Comparison of ENCODE assay signal across 24 cellular contexts in genomic region chr22:22843848-22844247, GRCh38. TPM values are rescaled to one million over a fixed set of nuclear protein-coding genes. Genes with fewer than 3 reads are reported as not detected.
DNase-seq lines count a peak whose midpoint lies in the region; ATAC-seq, FAIRE-seq and TF ChIP-seq lines count a peak whose summit lies in the region.
"Had no signal": no experiment of that assay in that cellular context is flagged by ENCODE, and none has a peak within 500 bp of the region (broad histone marks: within the 10 kb centered on the region; RNA-seq: fewer than 3 reads in every experiment).

No MANE protein-coding gene starts in this region.

- no peaks in the 10 kb centered on the region for H3K9me3 ChIP-seq in lower lobe of right lung
- H3K9me3 ChIP-seq: HAP-1 had no signal

- TF ChIP-seq CTCF in lower lobe of right lung (IDR thresholded peaks at IDR 0.05), result no peak

- no peaks in the 10 kb centered on the region for H3K4me1 ChIP-seq in lower lobe of right lung
- H3K4me1 ChIP-seq: HAP-1 had no signal

- intact Hi-C loops in lower lobe of right lung (cut with DNase I), result no loop called here

- FAIRE-seq in GM12892 (lab: Jason Lieb, UNC), result peak; percentile 70
- FAIRE-seq: D721Med, RCC 7860 had no signal

- H3K27ac ChIP-seq in lower lobe of right lung, result no peak overlapping the region
- H3K27ac ChIP-seq: GM23248 had no signal

- H3K36me3 ChIP-seq in lower lobe of right lung, result no peaks in the 10 kb centered on the region
- H3K36me3 ChIP-seq: HAP-1 had no signal

- DNase-seq in DMS53 (lab: John Stamatoyannopoulos, UW) (peak; percentile 59), GM12892 (ENCODE audit: insufficient read length) (no peak), NCI-H345 treated with DMSO at 0.1 percent for 48 hours (lab: John Stamatoyannopoulos, UW; ENCODE audit: unreplicated experiment) (peak; percentile 18), left lobe of liver (ENCODE audit: low spot score) (no peak), lower lobe of right lung (no peak), COR-L47 (lab: John Stamatoyannopoulos, UW) (no peak), amniotic stem cell (lab: John Stamatoyannopoulos, UW) (no peak)
- DNase-seq: ACHN; C1 segment of cervical spinal cord; CD8-positive, alpha-beta memory T cell; GF-D8; GM23248; NCI-H1105; NCI-H187 treated with DMSO at 0.1 percent for 48 hours; NCI-H524; NK-92 treated with Interleukin-12 subunit alpha and Interleukin-12 subunit beta, amount 100 ng/mL, for 24 hours; T1000 had no signal

- no peak overlapping the region for H3K4me3 ChIP-seq in lower lobe of right lung
- H3K4me3 ChIP-seq: GM23248, HAP-1 had no signal

- ATAC-seq in left lobe of liver (peak; percentile 74), lower lobe of right lung (no peak)
- ATAC-seq: Right ventricle myocardium inferior had no signal

- TF ChIP-seq POLR2A in GM12892 (IDR thresholded peaks at IDR 0.05; ENCODE audit: low read depth, low read length), result no peak

- no peaks in the 10 kb centered on the region for H3K27me3 ChIP-seq in lower lobe of right lung (ENCODE audit: low read depth)

RNA-seq across cellular contexts. Expression of gene IGLL5, which starts 43.8 kb away (rescaled TPM):
- 20.3 TPM for polyA plus RNA-seq in GM12892 (2012; ENCODE audit: missing spikeins)
- total RNA-seq in left lobe of liver (1.2 TPM), lower lobe of right lung (11.1 TPM)
- total RNA-seq: CD8-positive, alpha-beta memory T cell; Daoy; GM23248; HT-29; Right ventricle myocardium inferior; T-helper 1 cell treated with Interleukin-12 subunit alpha and Interleukin-12 subunit beta and Interleukin-4 antibody, amounts not matched to agents 30 ng/mL and 1 ng/mL, for 36 hours had no signal
- polyA plus RNA-seq: CD8-positive, alpha-beta memory T cell; GM23248 had no signal

Comparison
In these comparisons a context has a peak if more than half of its experiments do, and no peak if none do; other contexts are left out.
1. DNase-seq: peak in DMS53 (single experiment) and NCI-H345 treated with DMSO at 0.1 percent for 48 hours (single experiment); none in GM12892 (single experiment), left lobe of liver (single experiment), lower lobe of right lung (single experiment), COR-L47 (single experiment) and amniotic stem cell (single experiment).